ENCODE assay signal across 27 cellular contexts in the genomic region with DNA sequence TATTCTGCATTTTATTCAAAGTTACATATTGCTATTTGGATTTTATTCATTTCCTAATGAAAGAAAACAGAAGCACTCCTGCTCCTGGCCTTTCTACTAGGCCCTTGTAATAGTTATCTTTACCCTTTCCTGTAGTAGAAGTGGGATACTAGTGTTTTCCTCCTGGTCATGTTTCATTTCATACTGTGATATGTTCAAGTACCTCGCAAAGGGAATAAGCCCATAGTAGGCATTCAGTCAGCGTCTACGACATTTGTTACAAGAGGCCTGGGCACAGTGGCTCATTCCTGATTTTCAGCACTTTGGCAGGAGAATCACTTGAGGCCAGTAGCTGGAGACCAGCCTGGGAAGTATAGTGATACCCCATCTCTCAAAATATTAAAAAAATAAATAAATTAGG.
"Had no signal": no experiment of that assay in that cellular context is flagged by ENCODE, and none has a peak within 500 bp of the region (broad histone marks: within the 10 kb centered on the region; RNA-seq: fewer than 3 reads in every experiment).

No MANE protein-coding gene starts in this region.

- H3K4me3 ChIP-seq: K562, Peyer's patch had no signal

- H3K27me3 Mint-ChIP-seq: activated CD4-positive, alpha-beta T cell treated with anti-CD3 and anti-CD28 coated beads, Interleukin-2, amount 10 ng/mL, durations not matched to agents 24 days and 14 days; activated CD8-positive, alpha-beta T cell treated with anti-CD3 and anti-CD28 coated beads for 36 hours; activated naive CD8-positive, alpha-beta T cell treated with anti-CD3 and anti-CD28 coated beads for 36 hours; activated T-cell treated with anti-CD3 and anti-CD28 coated beads, Interleukin-2, amount 50 U/mL, for 24 hours had no signal

- H3K9me3 ChIP-seq: Peyer's patch had no signal

- DNase-seq: activated CD4-positive, alpha-beta T cell treated with anti-CD3 and anti-CD28 coated beads, Interleukin-2, amount 10 ng/mL, durations not matched to agents 24 days and 14 days; activated CD4-positive, alpha-beta T cell treated with anti-CD3 and anti-CD28 coated beads, Interleukin-2, amount 50 U/mL, for 4 hours; activated CD8-positive, alpha-beta T cell treated with anti-CD3 and anti-CD28 coated beads for 36 hours; activated naive CD4-positive, alpha-beta T cell treated with anti-CD3 and anti-CD28 coated beads, Interleukin-2, amount 50 U/mL, for 16 hours; activated naive CD8-positive, alpha-beta T cell treated with anti-CD3 and anti-CD28 coated beads for 36 hours; activated T-cell treated with anti-CD3 and anti-CD28 coated beads, Interleukin-2, amount 50 U/mL, for 24 hours; amniotic stem cell; aorta; central memory CD4-positive, alpha-beta T cell; NCI-H1092 treated with DMSO at 0.1 percent for 48 hours; NCI-H146; NCI-H187; NCI-H2029 treated with DMSO at 0.1 percent for 48 hours; NCI-H2107; NCI-H2171; NCI-H510A; NCI-H526; NCI-H748 treated with DMSO at 0.1 percent for 48 hours; NK-92 treated with Interleukin-12 subunit alpha and Interleukin-12 subunit beta, amount 100 ng/mL, for 24 hours; PC-3; Peyer's patch; RPMI8226; SW 1271; T-helper 1 cell; T-helper 9 cell; WERI-Rb-1 had no signal

- H3K27ac ChIP-seq: Peyer's patch, WERI-Rb-1 had no signal

- H3K27me3 ChIP-seq: Peyer's patch had no signal

- H3K9me3 Mint-ChIP-seq: activated CD4-positive, alpha-beta T cell treated with anti-CD3 and anti-CD28 coated beads, Interleukin-2, amount 10 ng/mL, durations not matched to agents 24 days and 14 days; activated CD8-positive, alpha-beta T cell treated with anti-CD3 and anti-CD28 coated beads for 36 hours; activated naive CD8-positive, alpha-beta T cell treated with anti-CD3 and anti-CD28 coated beads for 36 hours; activated T-cell treated with anti-CD3 and anti-CD28 coated beads, Interleukin-2, amount 50 U/mL, for 24 hours had no signal

- H3K4me3 Mint-ChIP-seq: activated CD4-positive, alpha-beta T cell treated with anti-CD3 and anti-CD28 coated beads, Interleukin-2, amount 10 ng/mL, durations not matched to agents 24 days and 14 days; activated CD8-positive, alpha-beta T cell treated with anti-CD3 and anti-CD28 coated beads for 36 hours; activated naive CD8-positive, alpha-beta T cell treated with anti-CD3 and anti-CD28 coated beads for 36 hours; activated T-cell treated with anti-CD3 and anti-CD28 coated beads, Interleukin-2, amount 50 U/mL, for 24 hours had no signal

- ATAC-seq: K562, PC-3 had no signal

- H3K27ac Mint-ChIP-seq: activated CD4-positive, alpha-beta T cell treated with anti-CD3 and anti-CD28 coated beads, Interleukin-2, amount 10 ng/mL, durations not matched to agents 24 days and 14 days; activated naive CD8-positive, alpha-beta T cell treated with anti-CD3 and anti-CD28 coated beads for 36 hours had no signal

- H3K36me3 ChIP-seq: Peyer's patch had no signal
